Comparison of ENCODE assay signal across 11 cellular contexts in genomic region chr4:103011378-103012025, GRCh38. TPM values are rescaled to one million over a fixed set of nuclear protein-coding genes. Genes with fewer than 3 reads are reported as not detected.
DNase-seq lines count a peak whose midpoint lies in the region; ATAC-seq and TF ChIP-seq lines count a peak whose summit lies in the region.
"Had no signal": no experiment of that assay in that cellular context is flagged by ENCODE, and none has a peak within 500 bp of the region (broad histone marks: within the 10 kb centered on the region; RNA-seq: fewer than 3 reads in every experiment).

No MANE protein-coding gene starts in this region.

- H2AFZ ChIP-seq in smooth muscle cell (ENCODE audit: low read depth) = no peak overlapping the region

- no peaks in the 10 kb centered on the region for H3K79me2 ChIP-seq in smooth muscle cell (ENCODE audit: low read depth)

- no peak overlapping the region for H3K4me3 ChIP-seq in esophagus squamous epithelium
- H3K4me3 ChIP-seq in muscle layer of colon (ENCODE audit: low read depth in 1 of 2, low read length in 2 of 2) = no peak overlapping the region
- no peak overlapping the region for H3K4me3 ChIP-seq in prostate gland
- no peak overlapping the region for H3K4me3 ChIP-seq in smooth muscle cell

- TF ChIP-seq CTCF in esophagus squamous epithelium (IDR thresholded peaks at IDR 0.05) = no peak
- no peak for TF ChIP-seq CTCF in prostate gland (IDR thresholded peaks at IDR 0.05)
- no peak for TF ChIP-seq CTCF in smooth muscle cell (IDR thresholded peaks at IDR 0.05; ENCODE audit: borderline replicate concordance, insufficient read depth, poor library complexity, severe bottlenecking)

- 73 to 100% methylated on average over 2 to 4 of the region's 4 CpGs for WGBS in esophagus squamous epithelium, 2 donors
- 83% methylated on average over 4 of the region's 4 CpGs for WGBS in prostate gland
- 84% methylated on average over 4 of the region's 4 CpGs for WGBS in smooth muscle cell (ENCODE audit: low lambda C conversion rate)

- H3K36me3 ChIP-seq in esophagus squamous epithelium (no peaks in the 10 kb centered on the region), muscle layer of colon (ENCODE audit: insufficient read depth, low read length) (no peaks in the 10 kb centered on the region), prostate gland (no peaks in the 10 kb centered on the region), smooth muscle cell (ENCODE audit: low read depth) (no peaks in the 10 kb centered on the region)

- no peaks in the 10 kb centered on the region for H3K9me3 ChIP-seq in esophagus squamous epithelium
- no peaks in the 10 kb centered on the region for H3K9me3 ChIP-seq in muscle layer of colon (ENCODE audit: low read length)
- no peaks in the 10 kb centered on the region for H3K9me3 ChIP-seq in prostate gland
- no peaks in the 10 kb centered on the region for H3K9me3 ChIP-seq in smooth muscle cell (replicated peaks; ENCODE audit: low read depth)

- ATAC-seq in Right ventricle myocardium inferior = peak; percentile 53

- H3K4me1 ChIP-seq in esophagus squamous epithelium (peaks cover 0 to 17% (median 10%) of the 10 kb centered on the region in 3 donors), muscle layer of colon (ENCODE audit: insufficient read depth, low read length) (peaks cover 21% of the 10 kb centered on the region), prostate gland (replicated peaks) (no peaks in the 10 kb centered on the region), smooth muscle cell (ENCODE audit: low read depth) (no peaks in the 10 kb centered on the region)

- TF ChIP-seq POLR2A in esophagus squamous epithelium (IDR thresholded peaks at IDR 0.05) = no peak
- no peak for TF ChIP-seq POLR2A in prostate gland (IDR thresholded peaks at IDR 0.05)

- intact Hi-C loops in Right ventricle myocardium inferior (cut with DNase I) = loop anchor here (2.0 to 10.0 kb wide), 2 partner anchors 83 to 565 kb away; partner anchors contain the start of gene BDH2
- intact Hi-C loops in cardiac septum (cut with DNase I) = loop anchor here (5.0 kb wide), 2 partner anchors 66 to 579 kb away; partner anchors contain the start of gene SLC9B2
- intact Hi-C loops in esophagus squamous epithelium (cut with DNase I) = loop anchor here (5.0 kb wide), 1 partner anchor 664 kb away; the partner anchor contains the start of gene SLC39A8
- intact Hi-C loops in prostate gland (cut with DNase I) = loop anchor here (5.0 to 10.0 kb wide), 3 partner anchors 507 to 667 kb away; partner anchors contain the start of genes NFKB1 and SLC39A8

- peak overlapping the region in 3 of 4 donors; percentile 51 to 77 (median 53) for H3K27ac ChIP-seq in esophagus squamous epithelium
- peak overlapping the region; percentile 50 for H3K27ac ChIP-seq in muscle layer of colon (ENCODE audit: low read depth, low read length)
- H3K27ac ChIP-seq in prostate gland = no peak overlapping the region
- no peak overlapping the region for H3K27ac ChIP-seq in smooth muscle cell (ENCODE audit: low read depth)

- H3K4me2 ChIP-seq in smooth muscle cell = no peak overlapping the region

- no peak for DNase-seq in Right ventricle myocardium inferior (ENCODE audit: missing footprints)
- no peak for DNase-seq in cardiac septum (ENCODE audit: low spot score)
- no peak for DNase-seq in esophagus squamous epithelium (lab: John Stamatoyannopoulos, UW)
- no peak for DNase-seq in cerebellum (ENCODE audit: low spot score)
- DNase-seq in occipital lobe (lab: John Stamatoyannopoulos, UW) = no peak
- DNase-seq in prostate gland (ENCODE audit: low spot score) = no peak
- no peak for DNase-seq in smooth muscle cell (lab: John Stamatoyannopoulos, UW; ENCODE audit: unreplicated experiment)
- DNase-seq: activated B cell treated with CpG ODN at 0.5 μM for 24 hours, H7, NCI-H345 had no signal

- H3K9ac ChIP-seq in muscle layer of colon (ENCODE audit: low read length) (no peak overlapping the region), smooth muscle cell (ENCODE audit: low read depth) (no peak overlapping the region)

- H3K27me3 ChIP-seq in esophagus squamous epithelium = no peaks in the 10 kb centered on the region
- H3K27me3 ChIP-seq in muscle layer of colon (ENCODE audit: control insufficient read depth in 1 of 2, insufficient read depth in 2 of 2, low read length in 2 of 2) = no peaks in the 10 kb centered on the region
- H3K27me3 ChIP-seq in prostate gland (replicated peaks; ENCODE audit: insufficient read depth) = no peaks in the 10 kb centered on the region
- no peaks in the 10 kb centered on the region for H3K27me3 ChIP-seq in smooth muscle cell (ENCODE audit: low read depth)

- H4K20me1 ChIP-seq in smooth muscle cell (ENCODE audit: low read depth) = no peaks in the 10 kb centered on the region

- H3F3A ChIP-seq in smooth muscle cell (ENCODE audit: low read depth) = no peaks in the 10 kb centered on the region

RNA-seq across cellular contexts. Expression of gene SLC9B1, which starts 8.0 kb away (rescaled TPM):
- total RNA-seq in Right ventricle myocardium inferior (0.95 TPM), cardiac septum (0.86 TPM), esophagus squamous epithelium (under 1 TPM in 2 of 4 donors, not detected in 2; 0.49 to 0.76 TPM), cerebellum (4.3 TPM), occipital lobe (10.8 TPM), prostate gland (1 to 10 TPM in 1 of 2 donors, not detected in 1; 9.3 TPM), smooth muscle cell (not detected in 2 replicates)
- polyA plus RNA-seq in smooth muscle cell = 0.38 TPM in 1 of 2 replicates, not detected in the other
- total RNA-seq: H7 had no signal

Comparison
In these comparisons a context has a peak if more than half of its experiments do, and no peak if none do; other contexts are left out.
1. H3K27ac ChIP-seq: peak in esophagus squamous epithelium (3 of 4) and muscle layer of colon (single experiment); none in prostate gland (0 of 2) and smooth muscle cell (single experiment).